Comparison of ENCODE assay signal across 37 cellular contexts in the genomic region with DNA sequence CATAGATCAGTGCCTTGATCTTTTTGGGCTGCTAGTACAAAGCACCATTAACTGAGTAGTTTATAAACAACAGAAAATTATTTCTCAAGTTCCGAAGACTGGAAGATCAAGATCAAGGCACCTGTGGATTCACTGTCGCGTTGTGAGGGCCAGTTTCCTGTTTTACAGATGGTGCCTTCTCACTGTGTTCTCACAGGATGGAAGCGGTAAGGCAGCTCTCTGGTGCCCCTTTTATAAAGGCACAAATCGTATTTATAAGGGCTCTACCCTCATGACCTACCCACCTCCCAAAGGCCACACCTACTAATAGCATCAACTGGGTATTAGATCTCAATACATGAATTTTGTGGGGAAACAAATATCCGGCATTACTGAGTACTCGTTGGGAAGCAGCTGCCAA.
"Had no signal": no experiment of that assay in that cellular context is flagged by ENCODE, and none has a peak within 500 bp of the region (broad histone marks: within the 10 kb centered on the region; RNA-seq: fewer than 3 reads in every experiment).

No MANE protein-coding gene starts in this region.

- H3K9me3 Mint-ChIP-seq: activated B cell treated with CpG ODN at 0.5 μM for 24 hours; activated CD4-positive, alpha-beta memory T cell treated with anti-CD3 and anti-CD28 coated beads for 36 hours; activated CD4-positive, alpha-beta T cell treated with anti-CD3 and anti-CD28 coated beads, Interleukin-2, amount 10 ng/mL, durations not matched to agents 24 days and 14 days; activated CD8-positive, alpha-beta T cell treated with anti-CD3 and anti-CD28 coated beads for 36 hours; activated naive CD4-positive, alpha-beta T cell treated with anti-CD3 and anti-CD28 coated beads for 36 hours; activated naive CD4-positive, alpha-beta T cell treated with anti-CD3 and anti-CD28 coated beads, Interleukin-2, amount 50 U/mL, for 72 hours; activated naive CD8-positive, alpha-beta T cell treated with anti-CD3 and anti-CD28 coated beads for 36 hours; activated T-cell treated with anti-CD3 and anti-CD28 coated beads, Interleukin-2, amount 50 U/mL, for 4 hours; activated T-cell treated with anti-CD3 and anti-CD28 coated beads, Interleukin-2, amount 50 U/mL, for 72 hours; activated T-helper 1 cell treated with anti-CD3 and anti-CD28 coated beads, Interleukin-12 subunit alpha, Interleukin-12 subunit beta, Interleukin-2, Interleukin-4 antibody, amounts not matched to agents 30 ng/mL and 10 ng/mL and 1 ng/mL, durations not matched to agents 14 hours and 24 hours and 36 hours; activated T-helper 17 cell treated with anti-CD3 and anti-CD28 coated beads, Interleukin-2, amount 50 U/mL, for 72 hours; T-helper 1 cell treated with Interleukin-12 subunit alpha and Interleukin-12 subunit beta and Interleukin-4 antibody, amounts not matched to agents 30 μg/mL and 1 μg/mL, for 36 hours; T-helper 2 cell treated with Interferon-gamma antibody and Interleukin-4, amounts not matched to agents 5 μg/mL and 100 μg/mL, for 36 hours had no signal

- H3K27ac ChIP-seq: adrenal gland, body of pancreas, brain microvascular endothelial cell, breast epithelium, WERI-Rb-1 had no signal

- H3K27me3 Mint-ChIP-seq: activated B cell treated with CpG ODN at 0.5 μM for 24 hours; activated CD4-positive, alpha-beta memory T cell treated with anti-CD3 and anti-CD28 coated beads for 36 hours; activated CD4-positive, alpha-beta T cell treated with anti-CD3 and anti-CD28 coated beads, Interleukin-2, amount 10 ng/mL, durations not matched to agents 24 days and 14 days; activated CD8-positive, alpha-beta T cell treated with anti-CD3 and anti-CD28 coated beads for 36 hours; activated naive CD8-positive, alpha-beta T cell treated with anti-CD3 and anti-CD28 coated beads for 36 hours; activated T-helper 17 cell treated with anti-CD3 and anti-CD28 coated beads, Interleukin-2, amount 50 U/mL, for 72 hours had no signal

- H3K4me3 ChIP-seq: adrenal gland, body of pancreas, breast epithelium had no signal

- H3K4me1 Mint-ChIP-seq: activated B cell treated with CpG ODN at 0.5 μM for 24 hours; activated CD4-positive, alpha-beta T cell treated with anti-CD3 and anti-CD28 coated beads, Interleukin-2, amount 10 ng/mL, durations not matched to agents 24 days and 14 days; activated naive CD8-positive, alpha-beta T cell treated with anti-CD3 and anti-CD28 coated beads for 36 hours; activated T-helper 17 cell treated with anti-CD3 and anti-CD28 coated beads, Interleukin-2, amount 50 U/mL, for 72 hours had no signal

- DNase-seq: activated B cell treated with CpG ODN at 0.5 μM for 24 hours; activated CD4-positive, alpha-beta memory T cell treated with anti-CD3 and anti-CD28 coated beads for 36 hours; activated CD4-positive, alpha-beta T cell treated with anti-CD3 and anti-CD28 coated beads for 4 hours; activated CD4-positive, alpha-beta T cell treated with anti-CD3 and anti-CD28 coated beads, Interleukin-2, amount 10 ng/mL, durations not matched to agents 24 days and 14 days; activated CD4-positive, alpha-beta T cell treated with anti-CD3 and anti-CD28 coated beads, Interleukin-2, amount 50 U/mL, for 1 hour; activated CD4-positive, alpha-beta T cell treated with anti-CD3 and anti-CD28 coated beads, Interleukin-2, amount 50 U/mL, for 4 hours; activated CD4-positive, CD25-positive, alpha-beta regulatory T cell treated with anti-CD3 and anti-CD28 coated beads, Interleukin-2, amount 50 U/mL, for 72 hours; activated CD8-positive, alpha-beta memory T cell treated with anti-CD3 and anti-CD28 coated beads, Interleukin-2, amount 50 U/mL, for 4 hours; activated CD8-positive, alpha-beta T cell treated with anti-CD3 and anti-CD28 coated beads for 36 hours; activated effector memory CD4-positive, alpha-beta T cell treated with anti-CD3 and anti-CD28 coated beads, Interleukin-2, amount 50 U/mL, for 16 hours; activated gamma-delta T cell treated with Interleukin-2 at 50 U/mL for 16 hours; activated naive CD4-positive, alpha-beta T cell; activated naive CD4-positive, alpha-beta T cell treated with anti-CD3 and anti-CD28 coated beads for 36 hours; activated naive CD4-positive, alpha-beta T cell treated with anti-CD3 and anti-CD28 coated beads, Interleukin-2, amount 50 U/mL, for 16 hours; activated naive CD8-positive, alpha-beta T cell treated with anti-CD3 and anti-CD28 coated beads for 36 hours; activated T-cell treated with anti-CD3 and anti-CD28 coated beads for 4 hours; activated T-cell treated with anti-CD3 and anti-CD28 coated beads, Interleukin-2, amount 50 U/mL, for 1 hour; activated T-cell treated with anti-CD3 and anti-CD28 coated beads, Interleukin-2, amount 50 U/mL, for 4 hours; activated T-cell treated with anti-CD3 and anti-CD28 coated beads, Interleukin-2, amount 50 U/mL, for 72 hours; adrenal gland; amniotic stem cell; aorta; body of pancreas; brain microvascular endothelial cell; central memory CD4-positive, alpha-beta T cell; T-helper 2 cell; T-helper 9 cell; WERI-Rb-1 had no signal

- H3K27me3 ChIP-seq: adrenal gland, body of pancreas, brain microvascular endothelial cell, breast epithelium had no signal

- H3K4me3 Mint-ChIP-seq: activated B cell treated with CpG ODN at 0.5 μM for 24 hours; activated CD4-positive, alpha-beta memory T cell treated with anti-CD3 and anti-CD28 coated beads for 36 hours; activated CD4-positive, alpha-beta T cell treated with anti-CD3 and anti-CD28 coated beads, Interleukin-2, amount 10 ng/mL, durations not matched to agents 24 days and 14 days; activated CD8-positive, alpha-beta T cell treated with anti-CD3 and anti-CD28 coated beads for 36 hours; activated naive CD4-positive, alpha-beta T cell treated with anti-CD3 and anti-CD28 coated beads for 36 hours; activated naive CD8-positive, alpha-beta T cell treated with anti-CD3 and anti-CD28 coated beads for 36 hours; activated T-cell treated with anti-CD3 and anti-CD28 coated beads, Interleukin-2, amount 50 U/mL, for 4 hours; activated T-cell treated with anti-CD3 and anti-CD28 coated beads, Interleukin-2, amount 50 U/mL, for 72 hours; activated T-helper 1 cell treated with anti-CD3 and anti-CD28 coated beads, Interleukin-12 subunit alpha, Interleukin-12 subunit beta, Interleukin-2, Interleukin-4 antibody, amounts not matched to agents 30 ng/mL and 10 ng/mL and 1 ng/mL, durations not matched to agents 14 hours and 24 hours and 36 hours; activated T-helper 17 cell treated with anti-CD3 and anti-CD28 coated beads, Interleukin-2, amount 50 U/mL, for 72 hours; T-helper 1 cell treated with Interleukin-12 subunit alpha and Interleukin-12 subunit beta and Interleukin-4 antibody, amounts not matched to agents 30 μg/mL and 1 μg/mL, for 36 hours; T-helper 2 cell treated with Interferon-gamma antibody and Interleukin-4, amounts not matched to agents 5 μg/mL and 100 μg/mL, for 36 hours had no signal

- FAIRE-seq: astrocyte, colon, TTC549 had no signal

- ATAC-seq: activated CD8-positive, alpha-beta T cell treated with anti-CD3 and anti-CD28 coated beads for 36 hours; activated naive CD4-positive, alpha-beta T cell treated with anti-CD3 and anti-CD28 coated beads, Interleukin-2, amount 50 U/mL, for 72 hours; activated T-cell treated with anti-CD3 and anti-CD28 coated beads, Interleukin-2, amount 50 U/mL, for 4 hours; activated T-cell treated with anti-CD3 and anti-CD28 coated beads, Interleukin-2, amount 50 U/mL, for 72 hours; activated T-helper 17 cell treated with anti-CD3 and anti-CD28 coated beads, Interleukin-2, amount 50 U/mL, for 72 hours; body of pancreas had no signal

- H3K9me3 ChIP-seq: adrenal gland, body of pancreas, breast epithelium had no signal

- H3K4me1 ChIP-seq: adrenal gland, body of pancreas, breast epithelium had no signal

- H3K27ac Mint-ChIP-seq: activated B cell treated with CpG ODN at 0.5 μM for 24 hours; activated CD4-positive, alpha-beta memory T cell treated with anti-CD3 and anti-CD28 coated beads for 36 hours; activated CD4-positive, alpha-beta T cell treated with anti-CD3 and anti-CD28 coated beads, Interleukin-2, amount 10 ng/mL, durations not matched to agents 24 days and 14 days; activated CD8-positive, alpha-beta T cell treated with anti-CD3 and anti-CD28 coated beads for 36 hours; activated naive CD4-positive, alpha-beta T cell treated with anti-CD3 and anti-CD28 coated beads for 36 hours; activated naive CD4-positive, alpha-beta T cell treated with anti-CD3 and anti-CD28 coated beads, Interleukin-2, amount 50 U/mL, for 72 hours; activated naive CD8-positive, alpha-beta T cell treated with anti-CD3 and anti-CD28 coated beads for 36 hours; activated T-cell treated with anti-CD3 and anti-CD28 coated beads, Interleukin-2, amount 50 U/mL, for 72 hours; activated T-helper 1 cell treated with anti-CD3 and anti-CD28 coated beads, Interleukin-12 subunit alpha, Interleukin-12 subunit beta, Interleukin-2, Interleukin-4 antibody, amounts not matched to agents 30 ng/mL and 10 ng/mL and 1 ng/mL, durations not matched to agents 14 hours and 24 hours and 36 hours; activated T-helper 17 cell treated with anti-CD3 and anti-CD28 coated beads, Interleukin-2, amount 50 U/mL, for 72 hours; T-helper 1 cell treated with Interleukin-12 subunit alpha and Interleukin-12 subunit beta and Interleukin-4 antibody, amounts not matched to agents 30 μg/mL and 1 μg/mL, for 36 hours; T-helper 2 cell treated with Interferon-gamma antibody and Interleukin-4, amounts not matched to agents 5 μg/mL and 100 μg/mL, for 36 hours had no signal

- H3K36me3 ChIP-seq: adrenal gland, brain microvascular endothelial cell, breast epithelium, WERI-Rb-1 had no signal

- H3K36me3 Mint-ChIP-seq: activated CD4-positive, alpha-beta memory T cell treated with anti-CD3 and anti-CD28 coated beads for 36 hours; activated naive CD4-positive, alpha-beta T cell treated with anti-CD3 and anti-CD28 coated beads, Interleukin-2, amount 50 U/mL, for 72 hours; activated naive CD8-positive, alpha-beta T cell treated with anti-CD3 and anti-CD28 coated beads for 36 hours had no signal
